Comparison of ENCODE assay signal across 24 cellular contexts in genomic region chr6:157386023-157386422, GRCh38.
"Had no signal": no experiment of that assay in that cellular context is flagged by ENCODE, and none has a peak within 500 bp of the region (broad histone marks: within the 10 kb centered on the region; RNA-seq: fewer than 3 reads in every experiment).

No MANE protein-coding gene starts in this region.

- H3K4me1 ChIP-seq: breast epithelium had no signal

- H3K27me3 ChIP-seq: adrenal gland, body of pancreas, brain microvascular endothelial cell, breast epithelium had no signal

- DNase-seq: activated B cell treated with CpG ODN at 0.5 μM for 24 hours; activated CD4-positive, alpha-beta T cell treated with anti-CD3 and anti-CD28 coated beads, Interleukin-2, amount 50 U/mL, for 1 hour; activated CD4-positive, alpha-beta T cell treated with anti-CD3 and anti-CD28 coated beads, Interleukin-2, amount 50 U/mL, for 4 hours; activated CD4-positive, CD25-positive, alpha-beta regulatory T cell treated with anti-CD3 and anti-CD28 coated beads, Interleukin-2, amount 50 U/mL, for 72 hours; activated CD8-positive, alpha-beta memory T cell treated with anti-CD3 and anti-CD28 coated beads, Interleukin-2, amount 50 U/mL, for 4 hours; activated effector memory CD4-positive, alpha-beta T cell treated with anti-CD3 and anti-CD28 coated beads, Interleukin-2, amount 50 U/mL, for 16 hours; activated gamma-delta T cell treated with Interleukin-2 at 50 U/mL for 16 hours; activated naive CD4-positive, alpha-beta T cell; activated naive CD4-positive, alpha-beta T cell treated with anti-CD3 and anti-CD28 coated beads, Interleukin-2, amount 50 U/mL, for 16 hours; activated naive CD8-positive, alpha-beta T cell treated with anti-CD3 and anti-CD28 coated beads for 36 hours; activated T-cell treated with anti-CD3 and anti-CD28 coated beads for 4 hours; activated T-cell treated with anti-CD3 and anti-CD28 coated beads, Interleukin-2, amount 50 U/mL, for 1 hour; activated T-cell treated with anti-CD3 and anti-CD28 coated beads, Interleukin-2, amount 50 U/mL, for 4 hours; adrenal gland; amniotic stem cell; aorta; body of pancreas; brain microvascular endothelial cell; central memory CD4-positive, alpha-beta T cell; T-helper 9 cell; WERI-Rb-1 had no signal

- H3K27ac ChIP-seq: adrenal gland, body of pancreas, brain microvascular endothelial cell, breast epithelium, WERI-Rb-1 had no signal

- H3K9me3 ChIP-seq: body of pancreas had no signal

- FAIRE-seq: astrocyte, TTC549 had no signal

- H3K36me3 ChIP-seq: adrenal gland, brain microvascular endothelial cell, breast epithelium, WERI-Rb-1 had no signal

- ATAC-seq: body of pancreas had no signal

- H3K4me3 ChIP-seq: adrenal gland, body of pancreas, breast epithelium had no signal
